17 cellular contexts compared by ENCODE assay signal in genomic region chr12:112000806-112001205, GRCh38. TPM values are rescaled to one million over a fixed set of nuclear protein-coding genes. Genes with fewer than 3 reads are reported as not detected.
DNase-seq lines count a peak whose midpoint lies in the region; ATAC-seq, FAIRE-seq and TF ChIP-seq lines count a peak whose summit lies in the region.
"Had no signal": no experiment of that assay in that cellular context is flagged by ENCODE, and none has a peak within 500 bp of the region (broad histone marks: within the 10 kb centered on the region; RNA-seq: fewer than 3 reads in every experiment).

No MANE protein-coding gene starts in this region.

- no peak for TF ChIP-seq POLR2A in GM12892 (IDR thresholded peaks at IDR 0.05; ENCODE audit: low read depth, low read length)

- TF ChIP-seq CTCF in left ventricle myocardium inferior (IDR thresholded peaks at IDR 0.05; ENCODE audit: borderline replicate concordance) (peak; percentile 9), VCaP (conservative IDR thresholded peaks at IDR 0.05) (no peak), coronary artery (IDR thresholded peaks at IDR 0.05) (no peak), tibial artery (IDR thresholded peaks at IDR 0.05) (no peak)

- H3K27ac ChIP-seq in left ventricle myocardium inferior (replicated peaks) (no peak overlapping the region), VCaP (peak overlapping the region; percentile 19), coronary artery (peak overlapping the region; percentile 47 to 57), tibial artery (peak overlapping the region; percentile 21 to 34)
- H3K27ac ChIP-seq: prostate gland, WERI-Rb-1 had no signal

- ATAC-seq in Right ventricle myocardium inferior (no peak), GM19324 (IDR thresholded peaks at IDR 0.05; ENCODE audit: low FRiP score, unreplicated experiment) (no peak)
- ATAC-seq: stimulated activated naive B cell treated with anti-CD40 and anti-IgM and Interleukin-4, amounts not matched to agents 10 μg/mL and 1 μg/mL and 100 μg/mL, for 72 hours had no signal

- H3K27me3 ChIP-seq in left ventricle myocardium inferior (ENCODE audit: low read depth): no peaks in the 10 kb centered on the region
- H3K27me3 ChIP-seq in tibial artery: no peaks in the 10 kb centered on the region

- H3K4me1 ChIP-seq in left ventricle myocardium inferior: peaks cover 58% of the 10 kb centered on the region
- peaks cover 0 to 31% (median 6%) of the 10 kb centered on the region in 4 donors for H3K4me1 ChIP-seq in tibial artery
- H3K4me1 ChIP-seq: prostate gland had no signal

- intact Hi-C loops in left ventricle myocardium inferior (cut with micrococcal nuclease): no loop called here
- intact Hi-C loops in Right ventricle myocardium inferior (cut with DNase I): no loop called here
- intact Hi-C loops in tibial artery (cut with DNase I; ENCODE audit: low total_unique reads): no loop called here

- DNase-seq in left ventricle myocardium inferior (no peak), Right ventricle myocardium inferior (ENCODE audit: missing footprints) (no peak), coronary artery (ENCODE audit: low spot score) (no peak), tibial artery (no peak), GM12892 (ENCODE audit: insufficient read length) (no peak)
- DNase-seq: activated gamma-delta T cell treated with Interleukin-2 at 50 U/mL for 16 hours; cortex of kidney; KBM-7; NCI-H1694; NCI-H526 treated with DMSO at 0.1 percent for 48 hours; stimulated activated CD4-positive, alpha-beta T cell treated with anti-CD3 and anti-CD28 coated beads, Interleukin-1b, Interleukin-23, amount 100 ng/mL, for 48 hours; stimulated activated naive B cell treated with anti-CD40 and anti-IgM and Interleukin-4, amounts not matched to agents 10 μg/mL and 1 μg/mL and 100 μg/mL, for 72 hours; WERI-Rb-1 had no signal

- H3K4me3 ChIP-seq in left ventricle myocardium inferior (no peak overlapping the region), coronary artery (no peak overlapping the region), tibial artery (no peak overlapping the region)
- H3K4me3 ChIP-seq: prostate gland had no signal

- FAIRE-seq in GM12892 (lab: Jason Lieb, UNC): no peak
- FAIRE-seq: H54 had no signal

- H3K9me3 ChIP-seq in left ventricle myocardium inferior (replicated peaks) (no peaks in the 10 kb centered on the region), tibial artery (no peaks in the 10 kb centered on the region)
- H3K9me3 ChIP-seq: prostate gland had no signal

- H3K36me3 ChIP-seq in left ventricle myocardium inferior (peaks cover 10% of the 10 kb centered on the region), tibial artery (peaks cover 0 to 7% (median 0%) of the 10 kb centered on the region in 3 donors)
- H3K36me3 ChIP-seq: prostate gland, WERI-Rb-1 had no signal

RNA-seq across cellular contexts. Expression of gene TMEM116, which starts 12.2 kb away (rescaled TPM):
- total RNA-seq in left ventricle myocardium inferior (35.0 TPM), Right ventricle myocardium inferior (40.0 TPM)
- polyA plus RNA-seq in GM12892 (2012; ENCODE audit: missing spikeins): 7.3 TPM

RNA-seq across cellular contexts. Expression of gene ERP29, which starts 12.4 kb away (rescaled TPM):
- 49.3 TPM for total RNA-seq in left ventricle myocardium inferior
- total RNA-seq in Right ventricle myocardium inferior: 55.2 TPM
- 91.5 TPM for polyA plus RNA-seq in GM12892 (2012; ENCODE audit: missing spikeins)
